Comparison of ENCODE assay signal across 1 cellular context in genomic region chr22:22886546-22886945, GRCh38.
TF ChIP-seq lines count a peak whose summit lies in the region.

No MANE protein-coding gene starts in this region.

TF ChIP-seq in K562, 482 proteins besides CTCF, POLR2A, EP300 and RAD21:
- TF ChIP-seq ZBTB40 (IDR thresholded peaks at IDR 0.05) (no peak), ZBTB40 (CRISPR knock-in tag; IDR thresholded peaks at IDR 0.05) (peak; percentile 49; the same call in 1 of the 2 replicates), ZNF436 (CRISPR knock-in tag; IDR thresholded peaks at IDR 0.05) (no peak), ZNF184 (CRISPR knock-in tag; IDR thresholded peaks at IDR 0.05) (peak; percentile 10; the same call in 1 of the 2 replicates)
